In genomic region chr14:95361373-95362179, GRCh38 we compare ENCODE assay signal across 8 cellular contexts. TPM values are rescaled to one million over a fixed set of nuclear protein-coding genes. Genes with fewer than 3 reads are reported as not detected.
DNase-seq lines count a peak whose midpoint lies in the region; ATAC-seq and TF ChIP-seq lines count a peak whose summit lies in the region.

No MANE protein-coding gene starts in this region.

- TF ChIP-seq CTCF in activated B cell treated with CpG ODN at 0.5 μM for 24 hours (IDR thresholded peaks at IDR 0.05), result no peak
- TF ChIP-seq CTCF in nephron progenitor cell (IDR thresholded peaks at IDR 0.05), result peak; percentile 59

- DNase-seq in COR-L47 (lab: John Stamatoyannopoulos, UW) (peak; percentile 3), HEK293T (ENCODE audit: extremely low spot score) (peak; percentile 70), activated B cell treated with CpG ODN at 0.5 μM for 24 hours (peak; percentile 50), nephron progenitor cell (peak; percentile 35), NCI-H2196 treated with DMSO at 0.1 percent for 48 hours (lab: John Stamatoyannopoulos, UW; ENCODE audit: unreplicated experiment) (no peak), SW480 (ENCODE audit: low spot score) (no peak)

- peak overlapping the region; percentile 15 for H3K4me3 Mint-ChIP-seq in activated B cell treated with CpG ODN at 0.5 μM for 24 hours
- peak overlapping the region; percentile 69 for H3K4me3 Mint-ChIP-seq in nephron progenitor cell

- H3K27ac Mint-ChIP-seq in activated B cell treated with CpG ODN at 0.5 μM for 24 hours (no peak overlapping the region), nephron progenitor cell (no peak overlapping the region)

- intact Hi-C loops in activated B cell treated with CpG ODN at 0.5 μM for 24 hours (cut with micrococcal nuclease), result loop anchor here (1.0 to 5.0 kb wide), 5 partner anchors 33 to 671 kb away; no protein-coding TSS in a partner anchor

- peak; percentile 84 for ATAC-seq in activated B cell treated with CpG ODN at 0.5 μM for 24 hours (ENCODE audit: low read depth)
- peak; percentile 86 for ATAC-seq in esophagus mucosa
- ATAC-seq in GM19035 (IDR thresholded peaks at IDR 0.05; ENCODE audit: unreplicated experiment), result no peak

- H3K4me1 Mint-ChIP-seq in activated B cell treated with CpG ODN at 0.5 μM for 24 hours, result peaks cover 10% of the 10 kb centered on the region
- peaks cover 42% of the 10 kb centered on the region for H3K4me1 Mint-ChIP-seq in nephron progenitor cell

- CTCF ChIA-PET in HEK293T (lab: Yijun Ruan, JAX) (interaction anchor here (0.6 to 1.4 kb wide), 12 partner anchors 9 to 166 kb away, joined by 3 to 6 read pairs (median 4); no protein-coding TSS in a partner anchor), activated B cell treated with CpG ODN at 0.5 μM for 24 hours (lab: Charles Lee) (interaction anchor here (0.6 to 2.5 kb wide), 17 partner anchors 25 to 1023 kb away, joined by 3 to 9 read pairs (median 4); partner anchors contain the start of gene DICER1)

- POLR2A ChIA-PET in HEK293T (lab: Yijun Ruan, JAX), result interaction anchor here (0.6 kb wide), 1 partner anchor 87 kb away, joined by 3 read pairs; no protein-coding TSS in a partner anchor
- POLR2A ChIA-PET in activated B cell treated with CpG ODN at 0.5 μM for 24 hours (lab: Charles Lee), result no interaction called here

- H3K9me3 Mint-ChIP-seq in activated B cell treated with CpG ODN at 0.5 μM for 24 hours (no peaks in the 10 kb centered on the region), nephron progenitor cell (no peaks in the 10 kb centered on the region)

- peaks cover 51% of the 10 kb centered on the region for H3K27me3 Mint-ChIP-seq in activated B cell treated with CpG ODN at 0.5 μM for 24 hours
- H3K27me3 Mint-ChIP-seq in nephron progenitor cell (ENCODE audit: low read depth, poor library complexity), result peaks cover 47% of the 10 kb centered on the region

- no peaks in the 10 kb centered on the region for H3K36me3 Mint-ChIP-seq in activated B cell treated with CpG ODN at 0.5 μM for 24 hours (ENCODE audit: low read depth)
- H3K36me3 Mint-ChIP-seq in nephron progenitor cell (ENCODE audit: low read depth), result no peaks in the 10 kb centered on the region

TF ChIP-seq in HEK293T, 16 proteins besides CTCF, POLR2A, EP300 and RAD21:
- no peak for TF ChIP-seq LEF1 (IDR thresholded peaks at IDR 0.05; ENCODE audit: borderline replicate concordance)
- no peak for TF ChIP-seq NFRKB (IDR thresholded peaks at IDR 0.05)
- TF ChIP-seq L3MBTL2 (conservative IDR thresholded peaks at IDR 0.05), result no peak
- no peak for TF ChIP-seq FOXK2 (IDR thresholded peaks at IDR 0.05)
- TF ChIP-seq CTBP1 (IDR thresholded peaks at IDR 0.05; ENCODE audit: borderline replicate concordance), result no peak
- TF ChIP-seq HDGF (IDR thresholded peaks at IDR 0.05; ENCODE audit: borderline replicate concordance), result no peak
- no peak for TF ChIP-seq ARNT (IDR thresholded peaks at IDR 0.05)
- no peak for TF ChIP-seq SUZ12 (IDR thresholded peaks at IDR 0.05)
- no peak for TF ChIP-seq ELF4 (IDR thresholded peaks at IDR 0.05)
- no peak for TF ChIP-seq BHLHE40 (IDR thresholded peaks at IDR 0.05; ENCODE audit: borderline replicate concordance)
- TF ChIP-seq FOXM1 (IDR thresholded peaks at IDR 0.05; ENCODE audit: borderline replicate concordance), result no peak
- TF ChIP-seq PKNOX1 (IDR thresholded peaks at IDR 0.05), result no peak
- TF ChIP-seq TARDBP (IDR thresholded peaks at IDR 0.05), result no peak
- TF ChIP-seq ZNF384 (IDR thresholded peaks at IDR 0.05), result no peak
- TF ChIP-seq SP1 (IDR thresholded peaks at IDR 0.05), result no peak
- TF ChIP-seq FOXA1 (IDR thresholded peaks at IDR 0.05), result no peak
TF ChIP-seq in HEK293T: peak in this region for 0.

RNA-seq across cellular contexts. Expression of gene CLMN, which starts 41.9 kb away (rescaled TPM):
- total RNA-seq in activated B cell treated with CpG ODN at 0.5 μM for 24 hours, result 23.4 and 23.9 TPM in 2 replicates
- 9.6 TPM for total RNA-seq in esophagus mucosa

Comparison
In these comparisons a context has a peak if more than half of its experiments do, and no peak if none do; other contexts are left out.
1. DNase-seq: peak in COR-L47 (single experiment), HEK293T (single experiment), activated B cell treated with CpG ODN at 0.5 μM for 24 hours (single experiment) and nephron progenitor cell (single experiment); none in NCI-H2196 treated with DMSO at 0.1 percent for 48 hours (single experiment) and SW480 (single experiment).